Comparison of ENCODE assay signal across 22 cellular contexts in genomic region chr14:63735720-63736119, GRCh38.
"Had no signal": no experiment of that assay in that cellular context is flagged by ENCODE, and none has a peak within 500 bp of the region (broad histone marks: within the 10 kb centered on the region; RNA-seq: fewer than 3 reads in every experiment).

No MANE protein-coding gene starts in this region.

- H3K27ac ChIP-seq: coronary artery, dorsolateral prefrontal cortex, gastrocnemius medialis, heart right ventricle, spleen, suprapubic skin, thyroid gland, uterus had no signal

- H3K36me3 Mint-ChIP-seq: naive thymus-derived CD4-positive, alpha-beta T cell; type B pancreatic cell had no signal

- H3K9me3 ChIP-seq: gastrocnemius medialis, heart right ventricle, spleen, suprapubic skin, thyroid gland, uterus had no signal

- H3K27me3 ChIP-seq: dorsolateral prefrontal cortex, gastrocnemius medialis, heart right ventricle, spleen, suprapubic skin, thyroid gland, uterus had no signal

- H3K4me1 ChIP-seq: gastrocnemius medialis, heart right ventricle, suprapubic skin, thyroid gland, uterus had no signal

- H3K36me3 ChIP-seq: gastrocnemius medialis, heart right ventricle, spleen, suprapubic skin, thyroid gland, uterus had no signal

- H3K4me3 Mint-ChIP-seq: naive thymus-derived CD4-positive, alpha-beta T cell; nephron progenitor cell; type B pancreatic cell had no signal

- H3K27ac Mint-ChIP-seq: nephron progenitor cell, type B pancreatic cell had no signal

- ATAC-seq: esophagus mucosa; gastrocnemius medialis; heart right ventricle; naive thymus-derived CD4-positive, alpha-beta T cell; sciatic nerve had no signal

- DNase-seq: dorsolateral prefrontal cortex; effector CD8-positive, alpha-beta T cell; gastrocnemius medialis; heart right ventricle; hypothalamus; kidney glomerular epithelial cell; mammary epithelial cell; naive thymus-derived CD4-positive, alpha-beta T cell; nephron progenitor cell; spleen; stimulated activated CD4-positive, alpha-beta T cell treated with anti-CD3 and anti-CD28 coated beads, Interleukin-15, amount 100 ng/mL, for 24 hours; stimulated activated CD4-positive, alpha-beta T cell treated with anti-CD3 and anti-CD28 coated beads, Interleukin-1b, Interleukin-23, amount 100 ng/mL, for 48 hours; stimulated activated CD4-positive, alpha-beta T cell treated with anti-CD3 and anti-CD28 coated beads, Interleukin-4, amount 100 ng/mL, for 4 hours; stimulated activated naive CD4-positive, alpha-beta T cell; thyroid gland; uterus had no signal

- FAIRE-seq: islet of Langerhans had no signal

- H3K4me1 Mint-ChIP-seq: nephron progenitor cell had no signal

- H3K4me3 ChIP-seq: coronary artery, dorsolateral prefrontal cortex, gastrocnemius medialis, heart right ventricle, spleen, suprapubic skin, thyroid gland, uterus had no signal

- H3K9me3 Mint-ChIP-seq: nephron progenitor cell, type B pancreatic cell had no signal
